ENCODE assay signal across 8 cellular contexts in the genomic region with DNA sequence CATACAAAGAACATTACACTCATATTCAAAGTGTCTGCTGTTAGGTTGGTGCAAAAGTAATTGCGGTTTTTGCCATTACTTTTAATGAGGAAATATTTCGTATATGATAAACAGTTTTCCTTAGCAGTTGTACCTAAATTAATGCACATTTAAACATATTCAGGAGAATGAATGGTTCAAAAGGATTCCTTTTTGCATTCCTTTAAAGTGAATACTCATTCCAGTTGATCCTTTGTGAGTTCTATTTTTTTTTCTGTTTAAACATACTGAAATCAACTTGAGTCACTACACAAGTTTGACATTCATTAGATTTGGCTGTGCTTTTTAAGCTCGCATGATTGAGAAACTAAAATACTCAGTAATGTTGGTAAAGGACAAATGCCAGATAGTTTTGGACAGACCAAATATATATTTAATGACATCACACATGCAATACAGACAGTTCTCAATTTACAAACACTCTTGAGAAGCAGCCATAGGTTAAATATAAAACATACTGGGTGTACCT. TPM values are rescaled to one million over a fixed set of nuclear protein-coding genes. Genes with fewer than 3 reads are reported as not detected.
DNase-seq lines count a peak whose midpoint lies in the region; ATAC-seq and TF ChIP-seq lines count a peak whose summit lies in the region.

No MANE protein-coding gene starts in this region.

- H3K4me3 ChIP-seq in RWPE2 (ENCODE audit: severe bottlenecking) (no peak overlapping the region), foreskin fibroblast (ENCODE audit: low read depth in 1 of 2, low read length in 2 of 2) (no peak overlapping the region), thyroid gland (replicated peaks in 1 of 3) (no peak overlapping the region)

- TF ChIP-seq POLR2A in thyroid gland (IDR thresholded peaks at IDR 0.05), result no peak

- H3K27me3 ChIP-seq in RWPE2 (ENCODE audit: insufficient read depth, poor library complexity, severe bottlenecking) (no peaks in the 10 kb centered on the region), thyroid gland (no peaks in the 10 kb centered on the region)

- 46 to 52% methylated on average over 3 of the region's 3 CpGs for WGBS in thyroid gland, 2 donors

- no peak for TF ChIP-seq CTCF in RWPE2 (IDR thresholded peaks at IDR 0.05; ENCODE audit: poor library complexity, severe bottlenecking)
- no peak for TF ChIP-seq CTCF in foreskin fibroblast (IDR thresholded peaks at IDR 0.05; ENCODE audit: low read depth, low read length)
- no peak for TF ChIP-seq CTCF in thyroid gland (IDR thresholded peaks at IDR 0.05)

- peak; percentile 37 for ATAC-seq in RWPE2 (ENCODE audit: low read depth)
- ATAC-seq in HG03095 (IDR thresholded peaks at IDR 0.05; ENCODE audit: unreplicated experiment), result no peak

- H3K27ac ChIP-seq in RWPE2 (ENCODE audit: poor library complexity, severe bottlenecking) (peak overlapping the region; percentile 99), thyroid gland (peak overlapping the region; percentile 98 to 99 (median 99))

- DNase-seq in SIG-M5 treated with dmso at 0.1 percent for 504 hours (lab: John Stamatoyannopoulos, UW; ENCODE audit: unreplicated experiment) (peak; percentile 86), SIG-M5 (lab: John Stamatoyannopoulos, UW) (no peak), RWPE2 (ENCODE audit: low spot score) (no peak), foreskin fibroblast (peak; percentile 87 to 91), thyroid gland (no peak), T-helper 9 cell (no peak), HuH-7 (ENCODE audit: low spot score) (no peak)

- H3K36me3 ChIP-seq in RWPE2 (ENCODE audit: low read depth), result peaks cover 20% of the 10 kb centered on the region
- H3K36me3 ChIP-seq in thyroid gland, result no peaks in the 10 kb centered on the region

- H3K4me1 ChIP-seq in RWPE2 (ENCODE audit: insufficient read depth, poor library complexity, severe bottlenecking) (peaks cover 73% of the 10 kb centered on the region), thyroid gland (peaks cover 50 to 60% of the 10 kb centered on the region in 2 donors)

- intact Hi-C loops in thyroid gland (cut with DNase I), result no loop called here

- H3K9me3 ChIP-seq in RWPE2 (ENCODE audit: severe bottlenecking) (no peaks in the 10 kb centered on the region), thyroid gland (no peaks in the 10 kb centered on the region)

RNA-seq across cellular contexts. Expression of a gene that starts 13.8 kb away (rescaled TPM):
- 100 to 1,000 TPM; 210 to 460 (median 314) TPM for total RNA-seq in thyroid gland

Comparison
In these comparisons a context has a peak if more than half of its experiments do, and no peak if none do; other contexts are left out.
1. DNase-seq: peak in SIG-M5 treated with dmso at 0.1 percent for 504 hours (single experiment) and foreskin fibroblast (2 of 2); none in SIG-M5 (single experiment), RWPE2 (single experiment), thyroid gland (0 of 2), T-helper 9 cell (single experiment) and HuH-7 (single experiment).